In the genomic region with DNA sequence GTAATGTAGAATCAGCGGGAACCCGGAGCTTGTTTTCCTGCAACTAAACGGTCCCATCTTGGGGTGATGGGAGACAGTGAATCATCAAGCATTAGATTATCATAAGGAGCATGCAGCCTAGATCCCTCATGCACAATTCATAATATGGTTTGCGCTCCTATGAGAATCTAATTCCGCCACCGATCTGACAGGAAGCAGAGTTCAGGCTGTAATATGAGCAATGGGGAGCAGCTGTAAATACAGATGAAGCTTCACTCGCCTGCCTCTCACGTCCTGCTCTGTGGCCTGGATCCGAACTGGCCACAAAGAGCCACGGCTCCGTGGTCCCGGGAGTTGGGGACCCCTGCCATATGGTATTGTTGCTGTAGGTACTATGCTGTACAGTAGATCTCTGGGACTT, we compare ENCODE assay signal across 7 cellular contexts. TPM values are rescaled to one million over a fixed set of nuclear protein-coding genes. Genes with fewer than 3 reads are reported as not detected.
A peak's percentile ranks its signal among the peaks of the same experiment; 100 is the strongest.
DNase-seq lines count a peak whose midpoint lies in the region; ATAC-seq and TF ChIP-seq lines count a peak whose summit lies in the region.

No MANE protein-coding gene starts in this region.

- peaks cover 34% of the 10 kb centered on the region for H3K79me2 ChIP-seq in Loucy (ENCODE audit: insufficient read depth, low read length)

- H3K36me3 ChIP-seq in Loucy (ENCODE audit: insufficient read depth, low read length) (no peaks in the 10 kb centered on the region), gastrocnemius medialis (no peaks in the 10 kb centered on the region)

- no peaks in the 10 kb centered on the region for H3K9me2 ChIP-seq in Loucy (replicated peaks; ENCODE audit: low read depth, low read length)

- H3K27me3 ChIP-seq in Loucy (ENCODE audit: insufficient read depth, low read length, poor library complexity, severe bottlenecking) (no peaks in the 10 kb centered on the region), gastrocnemius medialis (no peaks in the 10 kb centered on the region)

- intact Hi-C loops in gastrocnemius medialis (cut with DNase I; ENCODE audit: low total_unique reads), result loop anchor here (2.0 kb wide), 1 partner anchor 30 kb away; the partner anchor contains the start of gene IFI44L

- H3K9me3 ChIP-seq in Loucy (ENCODE audit: insufficient read depth, low read depth, low read length) (peaks cover 10% of the 10 kb centered on the region; the same call in 1 of the 2 replicates), gastrocnemius medialis (no peaks in the 10 kb centered on the region)

- H2AFZ ChIP-seq in Loucy (ENCODE audit: low read length), result peak overlapping the region; percentile 83

- peak in 1 of 2 donors; percentile 14 for TF ChIP-seq POLR2A in gastrocnemius medialis (IDR thresholded peaks at IDR 0.05)

- H3K4me2 ChIP-seq in Loucy (ENCODE audit: low read depth, low read length, poor library complexity, severe bottlenecking), result peak overlapping the region; percentile 91

- H3K4me1 ChIP-seq in Loucy (ENCODE audit: insufficient read depth, low read length, poor library complexity, severe bottlenecking) (peaks cover 35% of the 10 kb centered on the region), gastrocnemius medialis (peaks cover 0 to 3% of the 10 kb centered on the region in 2 donors)

- H4K20me1 ChIP-seq in Loucy (ENCODE audit: insufficient read depth, low read length, poor library complexity, severe bottlenecking), result no peaks in the 10 kb centered on the region

- DNase-seq in coronary artery (ENCODE audit: low spot score) (no peak), gastrocnemius medialis (no peak), GF-D8 (lab: John Stamatoyannopoulos, UW) (no peak), iPS-NIHi11 (ENCODE audit: low spot score) (no peak), GM19240 (ENCODE audit: insufficient read length, low spot score) (no peak)

- H3K9ac ChIP-seq in Loucy (ENCODE audit: low read depth, low read length, poor library complexity, severe bottlenecking), result peak overlapping the region; percentile 73

- H3K27ac ChIP-seq in coronary artery, result peak overlapping the region in 1 of 2 donors; percentile 18
- H3K27ac ChIP-seq in gastrocnemius medialis, result peak overlapping the region; percentile 56 to 67 (median 62)

- H3F3A ChIP-seq in Loucy (ENCODE audit: low read depth), result no peaks in the 10 kb centered on the region

- H3K4me3 ChIP-seq in Loucy (ENCODE audit: low read length, poor library complexity, severe bottlenecking) (peak overlapping the region; percentile 80), coronary artery (peak overlapping the region; percentile 63), gastrocnemius medialis (peak overlapping the region; percentile 41 to 50 (median 46))

- in situ Hi-C loops in gastrocnemius medialis (cut with MboI; ENCODE audit: low sequenced_read_pairs in 4 of 4), result loop anchor here in 1 of 4 donors (25.0 kb wide), 1 partner anchor 514 kb away; no protein-coding TSS in a partner anchor

- ATAC-seq in GM19324 (IDR thresholded peaks at IDR 0.05; ENCODE audit: low FRiP score, unreplicated experiment) (peak; percentile 45), gastrocnemius medialis (peak in 1 of 2 donors; percentile 39)

- TF ChIP-seq CTCF in Loucy (conservative IDR thresholded peaks at IDR 0.05; ENCODE audit: low read length) (no peak), coronary artery (IDR thresholded peaks at IDR 0.05) (no peak), gastrocnemius medialis (IDR thresholded peaks at IDR 0.05 in 4 of 5, conservative IDR thresholded peaks at IDR 0.05 in 1 of 5) (no peak)

RNA-seq across cellular contexts. Expression of gene IFI44, which starts 1.6 kb away (rescaled TPM):
- total RNA-seq in gastrocnemius medialis, result 1 to 10 TPM; 2.6 to 3.1 (median 2.8) TPM

RNA-seq across cellular contexts. Expression of gene IFI44L, which starts 31.0 kb away (rescaled TPM):
- total RNA-seq in gastrocnemius medialis, result 1 to 10 TPM; 1.1 to 8.3 (median 4.1) TPM
